Comparison of ENCODE assay signal across 10 cellular contexts in the genomic region with DNA sequence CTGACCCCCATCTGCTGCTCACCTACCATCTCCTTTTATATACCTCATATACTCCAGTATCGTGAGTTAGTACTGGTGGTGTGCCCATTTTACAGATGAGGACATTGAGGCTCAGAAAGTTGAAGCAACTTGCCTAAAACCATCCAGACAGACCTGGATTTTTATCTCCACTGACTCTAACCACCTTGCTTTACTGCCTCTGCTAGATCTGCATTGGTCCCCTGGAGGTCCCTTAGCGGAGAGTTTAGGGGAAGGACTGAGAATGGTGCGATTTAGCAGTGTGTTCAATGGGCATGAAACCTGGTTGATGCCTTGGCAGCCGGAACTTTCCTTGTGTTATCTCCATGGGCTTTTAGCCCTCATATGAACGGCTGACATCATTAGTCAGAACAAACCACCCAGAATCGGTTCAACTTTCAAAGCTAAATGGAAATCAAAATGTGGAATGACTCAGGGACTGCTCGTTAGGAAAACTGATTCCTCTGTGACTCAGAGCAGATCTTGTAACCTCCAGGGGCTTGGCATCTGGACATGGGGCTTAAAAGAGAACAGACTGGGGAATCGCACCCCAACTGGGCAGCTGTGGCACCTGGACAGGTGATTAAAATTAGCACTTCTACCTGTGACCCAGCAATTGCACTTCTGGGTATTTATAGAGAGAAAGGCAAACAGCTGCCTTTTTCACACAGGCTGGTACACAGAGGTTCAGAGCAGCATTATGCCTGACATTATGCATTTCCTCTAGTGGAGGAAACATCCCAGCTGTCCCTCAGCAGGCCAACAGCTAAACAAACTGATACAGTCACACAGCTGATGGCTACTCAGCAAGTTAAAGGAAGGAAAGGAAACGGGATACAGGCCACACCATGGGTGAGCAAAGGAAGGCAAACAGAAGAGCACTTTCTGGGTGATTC. TPM values are rescaled to one million over a fixed set of nuclear protein-coding genes. Genes with fewer than 3 reads are reported as not detected.
A peak's percentile ranks its signal among the peaks of the same experiment; 100 is the strongest.
DNase-seq lines count a peak whose midpoint lies in the region; ATAC-seq and TF ChIP-seq lines count a peak whose summit lies in the region.
"Had no signal": no experiment of that assay in that cellular context is flagged by ENCODE, and none has a peak within 500 bp of the region (broad histone marks: within the 10 kb centered on the region; RNA-seq: fewer than 3 reads in every experiment).

No MANE protein-coding gene starts in this region.

- DNase-seq in Right ventricle myocardium inferior (ENCODE audit: missing footprints) (no peak), right atrium auricular region (ENCODE audit: low spot score) (no peak), astrocyte of the cerebellum (ENCODE audit: low read depth) (peak; percentile 88), kidney epithelial cell (ENCODE audit: low read depth) (peak; percentile 95), cortex of kidney (lab: John Stamatoyannopoulos, UW) (no peak), G401 (ENCODE audit: low spot score) (no peak)
- DNase-seq: NCI-H1436 treated with DMSO at 0.1 percent for 48 hours had no signal

- H3K27me3 ChIP-seq in right atrium auricular region (no peaks in the 10 kb centered on the region), kidney epithelial cell (ENCODE audit: control insufficient read depth, insufficient read depth, low read length) (no peaks in the 10 kb centered on the region)
- H3K27me3 ChIP-seq: BLaER1 treated with 17β-estradiol and CSF1 and Interleukin-3, amounts not matched to agents 10 nM and 100 nM had no signal

- no peak for TF ChIP-seq CTCF in right atrium auricular region (IDR thresholded peaks at IDR 0.05)
- no peak for TF ChIP-seq CTCF in astrocyte of the cerebellum (IDR thresholded peaks at IDR 0.05; ENCODE audit: low read depth, low read length, missing control alignments)
- TF ChIP-seq CTCF in kidney epithelial cell (IDR thresholded peaks at IDR 0.05; ENCODE audit: insufficient read depth, low read length, poor library complexity, severe bottlenecking), result no peak

- intact Hi-C loops in Right ventricle myocardium inferior (cut with DNase I), result no loop called here

- in situ Hi-C loops in astrocyte of the cerebellum (cut with HindIII; ENCODE audit: low sequenced_read_pairs) (loop anchor here (5.0 kb wide), 1 partner anchor 42 kb away; no protein-coding TSS in a partner anchor), G401 (cut with HindIII; ENCODE audit: low sequenced_read_pairs) (no loop called here)

- H3K4me3 ChIP-seq in right atrium auricular region (no peak overlapping the region), astrocyte of the cerebellum (ENCODE audit: low read depth, low read length) (no peak overlapping the region), kidney epithelial cell (ENCODE audit: low read depth, low read length) (no peak overlapping the region)
- H3K4me3 ChIP-seq: BLaER1 treated with 17β-estradiol and CSF1 and Interleukin-3, amounts not matched to agents 10 nM and 100 nM had no signal

- no peaks in the 10 kb centered on the region for H3K9me3 ChIP-seq in right atrium auricular region
- H3K9me3 ChIP-seq: BLaER1 treated with 17β-estradiol and CSF1 and Interleukin-3, amounts not matched to agents 10 nM and 100 nM had no signal

- ATAC-seq in Right ventricle myocardium inferior (peak; percentile 70), HG03108 (IDR thresholded peaks at IDR 0.05; ENCODE audit: unreplicated experiment) (no peak), GM18873 (IDR thresholded peaks at IDR 0.05; ENCODE audit: low FRiP score, unreplicated experiment) (no peak)

- H3K36me3 ChIP-seq in right atrium auricular region, result no peaks in the 10 kb centered on the region
- no peaks in the 10 kb centered on the region for H3K36me3 ChIP-seq in kidney epithelial cell (ENCODE audit: control insufficient read depth, insufficient read depth, low read length)

- peaks cover 0 to 13% of the 10 kb centered on the region in 2 donors for H3K4me1 ChIP-seq in right atrium auricular region

- no peak overlapping the region for H3K27ac ChIP-seq in right atrium auricular region

RNA-seq across cellular contexts. Expression of gene TMEM51, which starts 25.3 kb away (rescaled TPM):
- 4.7 TPM for total RNA-seq in Right ventricle myocardium inferior
- total RNA-seq in right atrium auricular region, result 1 to 10 TPM; 3.2 to 6.6 TPM
- total RNA-seq in kidney epithelial cell, result 71.7 and 82.3 TPM in 2 replicates
- total RNA-seq in G401 (2014; rRNA removed; shearing (Covaris generic)), result 25.0 and 25.2 TPM in 2 replicates

Comparison
In these comparisons a context has a peak if more than half of its experiments do, and no peak if none do; other contexts are left out.
1. DNase-seq: peak in astrocyte of the cerebellum (single experiment) and kidney epithelial cell (single experiment); none in Right ventricle myocardium inferior (single experiment), right atrium auricular region (single experiment), cortex of kidney (single experiment) and G401 (single experiment).